In genomic region chr1:212035123-212035834, GRCh38 we compare ENCODE assay signal across 8 cellular contexts. TPM values are rescaled to one million over a fixed set of nuclear protein-coding genes. Genes with fewer than 3 reads are reported as not detected.
DNase-seq lines count a peak whose midpoint lies in the region; ATAC-seq and TF ChIP-seq lines count a peak whose summit lies in the region.

Gene DTL, plus strand, starts transcription at chr1:212035748. Its CDS starts 143 bp downstream, at chr1:212035891.
Gene INTS7, minus strand, starts transcription at chr1:212035557. Its CDS starts 120 bp downstream, at chr1:212035437.

- peak; percentile 73 for ATAC-seq in GM18505 (IDR thresholded peaks at IDR 0.05; ENCODE audit: unreplicated experiment)
- peak; percentile 73 for ATAC-seq in HG02973 (IDR thresholded peaks at IDR 0.05; ENCODE audit: unreplicated experiment)
- peak; percentile 98 to 99 (median 98) for ATAC-seq in psoas muscle

- H3K9me3 ChIP-seq in ascending aorta (no peaks in the 10 kb centered on the region), right atrium auricular region (no peaks in the 10 kb centered on the region), psoas muscle (no peaks in the 10 kb centered on the region), uterus (no peaks in the 10 kb centered on the region)

- peaks cover 42% of the 10 kb centered on the region for H3K36me3 Mint-ChIP-seq in T-helper 2 cell treated with Interferon-gamma antibody and Interleukin-4, amounts not matched to agents 5 μg/mL and 100 μg/mL, for 36 hours (ENCODE audit: low read depth)

- DNase-seq in NCI-H1930 (lab: John Stamatoyannopoulos, UW) = peak; percentile 99
- DNase-seq in T-helper 2 cell treated with Interferon-gamma antibody and Interleukin-4, amounts not matched to agents 5 μg/mL and 100 μg/mL, for 36 hours (ENCODE audit: low spot score) = peak; percentile 99
- peak; percentile 96 to 99 for DNase-seq in ascending aorta (ENCODE audit: low spot score in 2 of 2)
- DNase-seq in right atrium auricular region (ENCODE audit: low spot score) = peak; percentile 98
- peak; percentile 99 to 100 for DNase-seq in psoas muscle
- DNase-seq in uterus = peak; percentile 98 to 99

- H3K27ac ChIP-seq in ascending aorta (peak within 1 kb of the TSS; percentile 77 to 85), right atrium auricular region (peak within 1 kb of the TSS; percentile 87 to 89), psoas muscle (peak within 1 kb of the TSS; percentile 85), uterus (peak within 1 kb of the TSS; percentile 92)

- H3K27me3 Mint-ChIP-seq in T-helper 2 cell treated with Interferon-gamma antibody and Interleukin-4, amounts not matched to agents 5 μg/mL and 100 μg/mL, for 36 hours (ENCODE audit: low read depth) = peaks cover 2% of the 10 kb centered on the region

- intact Hi-C loops in ascending aorta (cut with DNase I) (loop anchor here (1.0 to 10.0 kb wide), 6 partner anchors 23 to 820 kb away; partner anchors contain the start of genes ATF3, FLVCR1, PPP2R5A and SLC30A1), psoas muscle (cut with DNase I) (loop anchor here in 1 of 2 donors (10.0 kb wide), 1 partner anchor 400 kb away; the partner anchor contains the start of gene NENF), uterus (cut with DNase I; ENCODE audit: low total_unique reads) (loop anchor here (5.0 kb wide), 1 partner anchor 1217 kb away; no protein-coding TSS in a partner anchor)

- peak within 1 kb of the TSS; percentile 98 for H3K4me3 Mint-ChIP-seq in T-helper 2 cell treated with Interferon-gamma antibody and Interleukin-4, amounts not matched to agents 5 μg/mL and 100 μg/mL, for 36 hours

- peak within 1 kb of the TSS; percentile 91 for H3K27ac Mint-ChIP-seq in T-helper 2 cell treated with Interferon-gamma antibody and Interleukin-4, amounts not matched to agents 5 μg/mL and 100 μg/mL, for 36 hours

- H3K9me3 Mint-ChIP-seq in T-helper 2 cell treated with Interferon-gamma antibody and Interleukin-4, amounts not matched to agents 5 μg/mL and 100 μg/mL, for 36 hours = no peaks in the 10 kb centered on the region

- TF ChIP-seq CTCF in ascending aorta (IDR thresholded peaks at IDR 0.05) (peak; percentile 85 to 95 (median 90)), right atrium auricular region (IDR thresholded peaks at IDR 0.05) (peak; percentile 87 to 96), psoas muscle (IDR thresholded peaks at IDR 0.05) (peak; percentile 93), uterus (IDR thresholded peaks at IDR 0.05) (peak; percentile 81 to 97 (median 90))

- TF ChIP-seq POLR2A in GM18505 (IDR thresholded peaks at IDR 0.05; ENCODE audit: borderline replicate concordance, extremely low read depth, insufficient read depth, insufficient read length) (peak; percentile 92), uterus (IDR thresholded peaks at IDR 0.05) (peak in 1 of 2 donors; percentile 52)

- no peaks in the 10 kb centered on the region for H3K27me3 ChIP-seq in ascending aorta
- H3K27me3 ChIP-seq in right atrium auricular region = no peaks in the 10 kb centered on the region
- H3K27me3 ChIP-seq in psoas muscle (ENCODE audit: insufficient read depth in 3 of 3, low read length in 2 of 3) = no peaks in the 10 kb centered on the region
- H3K27me3 ChIP-seq in uterus = peaks cover 0 to 3% of the 10 kb centered on the region in 2 donors

- peaks cover 57% of the 10 kb centered on the region for H3K4me1 Mint-ChIP-seq in T-helper 2 cell treated with Interferon-gamma antibody and Interleukin-4, amounts not matched to agents 5 μg/mL and 100 μg/mL, for 36 hours (ENCODE audit: low read depth)

- H3K4me3 ChIP-seq in ascending aorta (peak within 1 kb of the TSS; percentile 64 to 78), right atrium auricular region (peak within 1 kb of the TSS; percentile 62 to 67), psoas muscle (peak within 1 kb of the TSS; percentile 67), uterus (peak within 1 kb of the TSS; percentile 57 to 62)

- H3K36me3 ChIP-seq in ascending aorta (no peaks in the 10 kb centered on the region), right atrium auricular region (no peaks in the 10 kb centered on the region), psoas muscle (ENCODE audit: insufficient read depth in 1 of 2, low read depth in 1 of 2) (peaks cover 0 to 2% of the 10 kb centered on the region in 2 donors), uterus (no peaks in the 10 kb centered on the region)

- 0% methylated on average over 53 of the region's 53 CpGs for WGBS in psoas muscle, 3 donors

- H3K4me1 ChIP-seq in ascending aorta (peaks cover 0 to 12% of the 10 kb centered on the region in 2 donors), right atrium auricular region (peaks cover 0 to 34% of the 10 kb centered on the region in 2 donors), psoas muscle (peaks cover 7% of the 10 kb centered on the region), uterus (peaks cover 4% of the 10 kb centered on the region in 2 donors)

RNA-seq across cellular contexts. Expression of gene DTL, which starts in this region (rescaled TPM):
- total RNA-seq in ascending aorta (not detected), right atrium auricular region (under 1 TPM in 1 of 2 donors, not detected in 1; 0.08 TPM), psoas muscle (under 1 TPM; 0.12 to 0.40 (median 0.17) TPM), uterus (10 to 100 TPM in 1 of 4 donors, under 1 TPM in 1, not detected in 2; 0.73 to 16.0 TPM)
- polyA plus RNA-seq in psoas muscle = under 1 TPM; 0.19 to 0.72 (median 0.23) TPM

RNA-seq across cellular contexts. Expression of gene INTS7, which starts in this region (rescaled TPM):
- total RNA-seq in ascending aorta (10.5 TPM), right atrium auricular region (1 to 10 TPM; 4.9 to 7.5 TPM), psoas muscle (1 to 10 TPM; 6.2 to 8.1 (median 7.5) TPM), uterus (10 to 100 TPM in 3 of 4 donors, 1 to 10 TPM in 1; 8.5 to 26.2 (median 11.4) TPM)
- polyA plus RNA-seq in psoas muscle = 10 to 100 TPM in 1 of 3 donors, 1 to 10 TPM in 2; 4.4 to 12.7 (median 9.2) TPM

Comparison
In these comparisons a context has a peak if more than half of its experiments do, and no peak if none do; other contexts are left out.
1. Peak in every context shown above with its lines: DNase-seq, ATAC-seq, H3K4me3 ChIP-seq and H3K27ac ChIP-seq.